Comparison of ENCODE assay signal across 17 cellular contexts in genomic region chr2:113155331-113155730, GRCh38. TPM values are rescaled to one million over a fixed set of nuclear protein-coding genes. Genes with fewer than 3 reads are reported as not detected.
DNase-seq lines count a peak whose midpoint lies in the region; ATAC-seq and TF ChIP-seq lines count a peak whose summit lies in the region.
"Had no signal": no experiment of that assay in that cellular context is flagged by ENCODE, and none has a peak within 500 bp of the region (broad histone marks: within the 10 kb centered on the region; RNA-seq: fewer than 3 reads in every experiment).

No MANE protein-coding gene starts in this region.

- H3K4me1 Mint-ChIP-seq in nephron = peaks cover 8% of the 10 kb centered on the region
- H3K4me1 Mint-ChIP-seq in osteocyte (ENCODE audit: unreplicated experiment) = peaks cover 15% of the 10 kb centered on the region

- peak; percentile 26 for DNase-seq in activated CD8-positive, alpha-beta memory T cell treated with anti-CD3 and anti-CD28 coated beads for 24 hours
- DNase-seq in activated CD8-positive, alpha-beta memory T cell treated with anti-CD3 and anti-CD28 coated beads, Interleukin-2, amount 50 U/mL, for 4 hours = no peak
- no peak for DNase-seq in osteocyte (ENCODE audit: extremely low spot score, unreplicated experiment)
- DNase-seq: ACHN; C1 segment of cervical spinal cord; CD4-positive, alpha-beta memory T cell; DMS79; HFFc6 had no signal

- ATAC-seq in GM18868 (IDR thresholded peaks at IDR 0.05; ENCODE audit: unreplicated experiment) (no peak), HG02763 (IDR thresholded peaks at IDR 0.05; ENCODE audit: unreplicated experiment) (no peak)
- ATAC-seq: GM12878 had no signal

- H3K27ac ChIP-seq in VCaP = peak overlapping the region; percentile 99

- peak overlapping the region in 2 of 3 experiments; percentile 3 to 32 for H3K4me3 Mint-ChIP-seq in nephron
- no peak overlapping the region for H3K4me3 Mint-ChIP-seq in osteocyte (ENCODE audit: unreplicated experiment)
- H3K4me3 Mint-ChIP-seq: HFFc6 had no signal

- H3K36me3 Mint-ChIP-seq in nephron (ENCODE audit: low read depth) (no peaks in the 10 kb centered on the region), osteocyte (ENCODE audit: unreplicated experiment) (no peaks in the 10 kb centered on the region)

- H3K9me3 Mint-ChIP-seq in nephron = no peaks in the 10 kb centered on the region
- no peaks in the 10 kb centered on the region for H3K9me3 Mint-ChIP-seq in osteocyte (ENCODE audit: unreplicated experiment)
- H3K9me3 Mint-ChIP-seq: CD4-positive, alpha-beta memory T cell; HFFc6; IgD-negative memory B cell had no signal

- no peak for TF ChIP-seq CTCF in VCaP (conservative IDR thresholded peaks at IDR 0.05)
- TF ChIP-seq CTCF in nephron (IDR thresholded peaks at IDR 0.05; ENCODE audit: unreplicated experiment in 3 of 3) = no peak
- no peak for TF ChIP-seq CTCF in osteocyte (IDR thresholded peaks at IDR 0.05)

- H3K27me3 Mint-ChIP-seq in nephron (ENCODE audit: low read depth) (peaks cover 13% of the 10 kb centered on the region), osteocyte (ENCODE audit: unreplicated experiment) (peaks cover 33% of the 10 kb centered on the region)
- H3K27me3 Mint-ChIP-seq: CD4-positive, alpha-beta memory T cell had no signal

- H3K27ac Mint-ChIP-seq in nephron (no peak overlapping the region), osteocyte (ENCODE audit: unreplicated experiment) (no peak overlapping the region)
- H3K27ac Mint-ChIP-seq: HFFc6, IgD-negative memory B cell had no signal

RNA-seq across cellular contexts. Expression of gene PSD4, which starts 18.4 kb away (rescaled TPM):
- 6.3 and 8.9 TPM in 2 replicates for total RNA-seq in osteocyte
- total RNA-seq: G401 had no signal

RNA-seq across cellular contexts. Expression of gene IL1RN, which starts 27.9 kb away (rescaled TPM):
- not detected in 2 replicates for total RNA-seq in osteocyte
- total RNA-seq: A172, G401, GM12878, H1, HFFc6 had no signal
